ENCODE assay signal across 8 cellular contexts in genomic region chr10:97640868-97641811, GRCh38. TPM values are rescaled to one million over a fixed set of nuclear protein-coding genes. Genes with fewer than 3 reads are reported as not detected.
DNase-seq lines count a peak whose midpoint lies in the region; ATAC-seq, FAIRE-seq and TF ChIP-seq lines count a peak whose summit lies in the region.

No MANE protein-coding gene starts in this region.

- peaks cover 25% of the 10 kb centered on the region for H3K36me3 Mint-ChIP-seq in HFFc6 (ENCODE audit: low read depth)
- H3K36me3 Mint-ChIP-seq in activated naive CD8-positive, alpha-beta T cell treated with anti-CD3 and anti-CD28 coated beads for 36 hours = peaks cover 13% of the 10 kb centered on the region

- H3K4me3 ChIP-seq in prostate gland = peak overlapping the region; percentile 53 to 72

- 2% methylated on average over 37 of the region's 67 CpGs for WGBS in prostate gland

- peak overlapping the region; percentile 100 for H3K4me3 Mint-ChIP-seq in HFFc6
- H3K4me3 Mint-ChIP-seq in activated naive CD8-positive, alpha-beta T cell treated with anti-CD3 and anti-CD28 coated beads for 36 hours = peak overlapping the region; percentile 92

- DNase-seq in GM12892 (ENCODE audit: insufficient read length) = peak; percentile 37
- DNase-seq in HFFc6 = peak; percentile 62
- DNase-seq in NCI-H69 (lab: John Stamatoyannopoulos, UW) = peak; percentile 41
- DNase-seq in activated naive CD8-positive, alpha-beta T cell treated with anti-CD3 and anti-CD28 coated beads for 36 hours = peak; percentile 41
- DNase-seq in left ventricle myocardium superior = peak; percentile 42
- DNase-seq in prostate gland (ENCODE audit: low spot score) = peak; percentile 5
- no peak for DNase-seq in RCC 7860 (ENCODE audit: low spot score)
- DNase-seq in DMS153 treated with DMSO at 0.1 percent for 48 hours (lab: John Stamatoyannopoulos, UW; ENCODE audit: unreplicated experiment) = no peak

- H3K27me3 ChIP-seq in prostate gland (replicated peaks; ENCODE audit: insufficient read depth) = no peaks in the 10 kb centered on the region

- FAIRE-seq in GM12892 (lab: Jason Lieb, UNC) (peak; percentile 58), RCC 7860 (lab: Jason Lieb, UNC) (no peak)

- TF ChIP-seq POLR2A in GM12892 (IDR thresholded peaks at IDR 0.05; ENCODE audit: low read depth, low read length) (no peak), prostate gland (IDR thresholded peaks at IDR 0.05) (no peak)

- no peaks in the 10 kb centered on the region for H3K36me3 ChIP-seq in prostate gland

- peak overlapping the region; percentile 98 for H3K27ac Mint-ChIP-seq in HFFc6
- peak overlapping the region; percentile 73 for H3K27ac Mint-ChIP-seq in activated naive CD8-positive, alpha-beta T cell treated with anti-CD3 and anti-CD28 coated beads for 36 hours

- no peaks in the 10 kb centered on the region for H3K4me1 ChIP-seq in prostate gland (replicated peaks)

- ATAC-seq in left ventricle myocardium superior = peak; percentile 58

- peaks cover 17% of the 10 kb centered on the region for H3K4me1 Mint-ChIP-seq in HFFc6 (ENCODE audit: low read depth)
- peaks cover 22% of the 10 kb centered on the region for H3K4me1 Mint-ChIP-seq in activated naive CD8-positive, alpha-beta T cell treated with anti-CD3 and anti-CD28 coated beads for 36 hours

- peak overlapping the region; percentile 56 to 78 for H3K27ac ChIP-seq in prostate gland

- intact Hi-C loops in left ventricle myocardium superior (cut with micrococcal nuclease) = no loop called here
- intact Hi-C loops in prostate gland (cut with DNase I) = loop anchor here (5.0 kb wide), 1 partner anchor 46 kb away; the partner anchor contains the start of gene AVPI1

- H3K9me3 ChIP-seq in prostate gland = no peaks in the 10 kb centered on the region

- H3K9me3 Mint-ChIP-seq in HFFc6 = no peaks in the 10 kb centered on the region
- no peaks in the 10 kb centered on the region for H3K9me3 Mint-ChIP-seq in activated naive CD8-positive, alpha-beta T cell treated with anti-CD3 and anti-CD28 coated beads for 36 hours

- peaks cover 10% of the 10 kb centered on the region for H3K27me3 Mint-ChIP-seq in HFFc6 (ENCODE audit: insufficient read depth)
- no peaks in the 10 kb centered on the region for H3K27me3 Mint-ChIP-seq in activated naive CD8-positive, alpha-beta T cell treated with anti-CD3 and anti-CD28 coated beads for 36 hours

- TF ChIP-seq CTCF in HFFc6 (IDR thresholded peaks at IDR 0.05) (no peak), prostate gland (IDR thresholded peaks at IDR 0.05) (no peak)

RNA-seq across cellular contexts. Expression of gene PI4K2A, which starts 0.7 kb away (rescaled TPM):
- polyA plus RNA-seq in GM12892 (2012; ENCODE audit: missing spikeins) = 7.2 TPM
- total RNA-seq in HFFc6 (2021; fragmentation: NEBNext Ultra II Directional; extraction: Animal tissue kit (Norgen Biotek cat#: 25700)) = 10 to 100 TPM; 26.7 to 35.3 (median 31.6) TPM
- total RNA-seq in activated naive CD8-positive, alpha-beta T cell treated with anti-CD3 and anti-CD28 coated beads for 36 hours = 10 to 100 TPM; 10.8 to 11.7 TPM
- 10.2 TPM for total RNA-seq in left ventricle myocardium superior
- 10 to 100 TPM; 12.3 to 26.2 TPM for total RNA-seq in prostate gland

RNA-seq across cellular contexts. Expression of gene MORN4, which starts 7.8 kb away (rescaled TPM):
- 8.5 TPM for polyA plus RNA-seq in GM12892 (2012; ENCODE audit: missing spikeins)
- total RNA-seq in HFFc6 (2021; fragmentation: NEBNext Ultra II Directional; extraction: Animal tissue kit (Norgen Biotek cat#: 25700)) = 10 to 100 TPM in 3 of 6 experiments, 1 to 10 TPM in 3; 9.4 to 11.3 (median 10.1) TPM
- total RNA-seq in activated naive CD8-positive, alpha-beta T cell treated with anti-CD3 and anti-CD28 coated beads for 36 hours = 1 to 10 TPM; 3.0 to 3.4 TPM
- total RNA-seq in left ventricle myocardium superior (8.7 TPM), prostate gland (1 to 10 TPM; 4.7 to 5.5 TPM)

RNA-seq across cellular contexts. Expression of gene AVPI1, which starts 45.9 kb away (rescaled TPM):
- polyA plus RNA-seq in GM12892 (2012; ENCODE audit: missing spikeins) = 0.53 TPM
- 10 to 100 TPM; 28.2 to 44.8 (median 39.5) TPM for total RNA-seq in HFFc6 (2021; fragmentation: NEBNext Ultra II Directional; extraction: Animal tissue kit (Norgen Biotek cat#: 25700))
- total RNA-seq in activated naive CD8-positive, alpha-beta T cell treated with anti-CD3 and anti-CD28 coated beads for 36 hours = 1 to 10 TPM; 3.1 to 3.2 TPM
- total RNA-seq in left ventricle myocardium superior (8.9 TPM), prostate gland (10 to 100 TPM; 17.0 to 28.6 TPM)

RNA-seq across cellular contexts. Expression of gene C10orf62, which starts 51.6 kb away (rescaled TPM):
- not detected for polyA plus RNA-seq in GM12892 (2012; ENCODE audit: missing spikeins)
- total RNA-seq in HFFc6 (2021; fragmentation: NEBNext Ultra II Directional; extraction: Animal tissue kit (Norgen Biotek cat#: 25700)) = not detected
- total RNA-seq in activated naive CD8-positive, alpha-beta T cell treated with anti-CD3 and anti-CD28 coated beads for 36 hours = not detected
- total RNA-seq in left ventricle myocardium superior = 0.35 TPM
- 10 to 100 TPM in 1 of 2 donors, not detected in 1; 14.0 TPM for total RNA-seq in prostate gland

RNA-seq across cellular contexts. Expression of gene HOGA1, which starts 57.0 kb away (rescaled TPM):
- polyA plus RNA-seq in GM12892 (2012; ENCODE audit: missing spikeins) = not detected
- under 1 TPM; 0.26 to 0.66 (median 0.46) TPM for total RNA-seq in HFFc6 (2021; fragmentation: NEBNext Ultra II Directional; extraction: Animal tissue kit (Norgen Biotek cat#: 25700))
- not detected for total RNA-seq in activated naive CD8-positive, alpha-beta T cell treated with anti-CD3 and anti-CD28 coated beads for 36 hours
- total RNA-seq in left ventricle myocardium superior (11.9 TPM), prostate gland (1 to 10 TPM; 1.0 to 2.7 TPM)

Comparison
In these comparisons a context has a peak if more than half of its experiments do, and no peak if none do; other contexts are left out.
1. DNase-seq: peak in GM12892 (single experiment), HFFc6 (single experiment), NCI-H69 (single experiment), activated naive CD8-positive, alpha-beta T cell treated with anti-CD3 and anti-CD28 coated beads for 36 hours (single experiment), left ventricle myocardium superior (single experiment) and prostate gland (single experiment); none in RCC 7860 (single experiment) and DMS153 treated with DMSO at 0.1 percent for 48 hours (single experiment).